Comparison of ENCODE assay signal across 8 cellular contexts in genomic region chr11:75814369-75814685, GRCh38. TPM values are rescaled to one million over a fixed set of nuclear protein-coding genes. Genes with fewer than 3 reads are reported as not detected.
DNase-seq lines count a peak whose midpoint lies in the region; ATAC-seq and TF ChIP-seq lines count a peak whose summit lies in the region.

No MANE protein-coding gene starts in this region.

- H3K4me1 ChIP-seq in DOHH2 (ENCODE audit: control insufficient read depth, low read length): peaks cover 67% of the 10 kb centered on the region
- peaks cover 14 to 33% of the 10 kb centered on the region in 2 donors for H3K4me1 ChIP-seq in thoracic aorta (ENCODE audit: control insufficient read depth in 1 of 2, low read depth in 2 of 2)

- TF ChIP-seq CTCF in DOHH2 (IDR thresholded peaks at IDR 0.05; ENCODE audit: low read depth, low read length, poor library complexity, severe bottlenecking) (no peak), thoracic aorta (IDR thresholded peaks at IDR 0.05) (no peak)

- DNase-seq in activated naive CD8-positive, alpha-beta T cell treated with anti-CD3 and anti-CD28 coated beads, Interleukin-2, amount 50 U/mL, for 24 hours: no peak
- DNase-seq in thoracic aorta (ENCODE audit: low spot score) (no peak), HuH-7 (ENCODE audit: low spot score) (no peak)
- no peak for DNase-seq in activated CD8-positive, alpha-beta memory T cell treated with anti-CD3 and anti-CD28 coated beads, Interleukin-2, amount 50 U/mL, for 4 hours

- no peaks in the 10 kb centered on the region for H3K9me2 ChIP-seq in DOHH2 (replicated peaks; ENCODE audit: control insufficient read depth, low read length)

- no peaks in the 10 kb centered on the region for H3K9me3 ChIP-seq in DOHH2 (ENCODE audit: control insufficient read depth, insufficient read depth, low read length)
- no peaks in the 10 kb centered on the region for H3K9me3 ChIP-seq in thoracic aorta

- H4K20me1 ChIP-seq in DOHH2 (ENCODE audit: control insufficient read depth, insufficient read depth, low read depth, low read length): no peaks in the 10 kb centered on the region

- peak overlapping the region; percentile 92 for H3K27ac Mint-ChIP-seq in activated naive CD8-positive, alpha-beta T cell treated with anti-CD3 and anti-CD28 coated beads, Interleukin-2, amount 50 U/mL, for 24 hours

- H3K36me3 ChIP-seq in DOHH2 (ENCODE audit: control insufficient read depth, low read length): peaks cover 40% of the 10 kb centered on the region
- no peaks in the 10 kb centered on the region for H3K36me3 ChIP-seq in thoracic aorta

- no peak overlapping the region for H3K4me3 Mint-ChIP-seq in activated naive CD8-positive, alpha-beta T cell treated with anti-CD3 and anti-CD28 coated beads, Interleukin-2, amount 50 U/mL, for 24 hours

- H3K27ac ChIP-seq in DOHH2 (ENCODE audit: low read depth, low read length) (peak overlapping the region; percentile 99), layer of hippocampus (ENCODE audit: low read depth, low read length) (peak overlapping the region; percentile 93), thoracic aorta (peak overlapping the region; percentile 41 to 88)

- peaks cover 25% of the 10 kb centered on the region for H3K4me1 Mint-ChIP-seq in activated naive CD8-positive, alpha-beta T cell treated with anti-CD3 and anti-CD28 coated beads, Interleukin-2, amount 50 U/mL, for 24 hours

- H3K27me3 ChIP-seq in DOHH2 (ENCODE audit: control insufficient read depth, low read length) (no peaks in the 10 kb centered on the region), layer of hippocampus (ENCODE audit: control insufficient read depth, insufficient read depth, low read length) (no peaks in the 10 kb centered on the region), thoracic aorta (replicated peaks; ENCODE audit: insufficient read depth) (no peaks in the 10 kb centered on the region)

- H3K4me3 ChIP-seq in DOHH2 (ENCODE audit: low read length) (peak overlapping the region; percentile 98), thoracic aorta (peak overlapping the region; percentile 97)

- H3K79me2 ChIP-seq in DOHH2 (ENCODE audit: control insufficient read depth, low read length): peaks cover 72% of the 10 kb centered on the region

- H3K4me2 ChIP-seq in DOHH2 (ENCODE audit: low read length): peak overlapping the region; percentile 75

- H3K27me3 Mint-ChIP-seq in activated naive CD8-positive, alpha-beta T cell treated with anti-CD3 and anti-CD28 coated beads, Interleukin-2, amount 50 U/mL, for 24 hours: no peaks in the 10 kb centered on the region

- no peaks in the 10 kb centered on the region for H3K9me3 Mint-ChIP-seq in activated naive CD8-positive, alpha-beta T cell treated with anti-CD3 and anti-CD28 coated beads, Interleukin-2, amount 50 U/mL, for 24 hours

- H3F3A ChIP-seq in DOHH2 (ENCODE audit: control insufficient read depth, insufficient read depth): peaks cover 7% of the 10 kb centered on the region

- peaks cover 2% of the 10 kb centered on the region for H3K36me3 Mint-ChIP-seq in activated naive CD8-positive, alpha-beta T cell treated with anti-CD3 and anti-CD28 coated beads, Interleukin-2, amount 50 U/mL, for 24 hours (ENCODE audit: low read depth)

- ATAC-seq in GM21360 (IDR thresholded peaks at IDR 0.05; ENCODE audit: unreplicated experiment) (peak; percentile 17), HG03565 (IDR thresholded peaks at IDR 0.05; ENCODE audit: unreplicated experiment) (peak; percentile 10), thoracic aorta (ENCODE audit: insufficient number of reproducible peaks, low FRiP score, low read depth) (peak; percentile 34)
- ATAC-seq in activated naive CD8-positive, alpha-beta T cell treated with anti-CD3 and anti-CD28 coated beads, Interleukin-2, amount 50 U/mL, for 24 hours: peak; percentile 21

RNA-seq across cellular contexts. Expression of gene UVRAG, which starts 0.7 kb away (rescaled TPM):
- 10 to 100 TPM; 20.4 to 27.7 TPM for total RNA-seq in thoracic aorta

RNA-seq across cellular contexts. Expression of gene DGAT2, which starts 45.7 kb away (rescaled TPM):
- total RNA-seq in thoracic aorta: 1 to 10 TPM; 2.3 to 3.4 TPM
